10 cellular contexts compared by ENCODE assay signal in the genomic region with DNA sequence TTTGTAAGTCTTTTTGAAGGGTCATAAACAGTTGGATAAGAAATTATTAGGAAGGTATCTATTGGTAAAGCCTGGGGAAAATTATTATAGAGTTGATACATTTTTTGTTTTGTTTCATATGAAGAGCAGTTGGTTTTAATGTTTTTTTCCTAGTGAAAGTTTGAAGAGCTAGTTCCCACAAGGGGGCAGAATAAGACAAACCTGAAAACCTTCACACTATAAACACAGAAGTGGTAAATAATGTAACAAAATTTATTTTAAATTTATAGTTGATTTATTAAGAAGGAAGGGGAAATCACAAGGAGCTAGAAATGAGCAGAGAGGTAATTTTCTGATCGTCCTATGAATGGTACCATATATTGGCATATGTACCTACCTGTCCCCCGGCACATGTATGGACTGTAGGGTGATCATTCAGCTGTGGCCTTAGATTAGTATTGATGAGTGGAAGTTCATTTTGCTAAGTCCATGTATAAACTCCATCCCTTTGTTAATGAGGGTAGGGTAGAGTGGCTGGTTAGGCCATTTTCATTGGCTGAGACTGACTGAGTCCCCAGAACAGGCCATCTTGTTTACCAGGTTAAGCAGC.
A peak's percentile ranks its signal among the peaks of the same experiment; 100 is the strongest.
DNase-seq lines count a peak whose midpoint lies in the region; ATAC-seq and TF ChIP-seq lines count a peak whose summit lies in the region.
"Had no signal": no experiment of that assay in that cellular context is flagged by ENCODE, and none has a peak within 500 bp of the region (broad histone marks: within the 10 kb centered on the region; RNA-seq: fewer than 3 reads in every experiment).

No MANE protein-coding gene starts in this region.

- no peaks in the 10 kb centered on the region for H3K27me3 Mint-ChIP-seq in natural killer cell (ENCODE audit: low read depth in 2 of 2)

- H3K27ac Mint-ChIP-seq in natural killer cell = no peak overlapping the region

- H3K9me3 Mint-ChIP-seq in natural killer cell = no peaks in the 10 kb centered on the region

- intact Hi-C loops in natural killer cell (cut with micrococcal nuclease) = loop anchor here (10.0 kb wide), 1 partner anchor 322 kb away; no protein-coding TSS in a partner anchor

- DNase-seq in Ammon's horn (ENCODE audit: low spot score) (peak; percentile 16), HT1080 (ENCODE audit: low read depth) (peak; percentile 44), amniotic stem cell (lab: John Stamatoyannopoulos, UW) (peak; percentile 3), kidney tubule cell (ENCODE audit: low spot score) (peak; percentile 8), HuH-7.5 (ENCODE audit: low spot score) (no peak), natural killer cell (no peak), globus pallidus (ENCODE audit: low spot score) (no peak)
- no peak for DNase-seq in stimulated activated CD4-positive, alpha-beta T cell treated with anti-CD3 and anti-CD28 coated beads, Interleukin-2, amount 100 ng/mL, for 48 hours
- DNase-seq: head of caudate nucleus had no signal

- ATAC-seq in natural killer cell = no peak
- ATAC-seq: Right ventricle myocardium inferior had no signal

- no peak overlapping the region for H3K4me3 Mint-ChIP-seq in natural killer cell

- no peak for TF ChIP-seq CTCF in natural killer cell (IDR thresholded peaks at IDR 0.05)

- peaks cover 2% of the 10 kb centered on the region for H3K36me3 Mint-ChIP-seq in natural killer cell

- H3K4me1 Mint-ChIP-seq in natural killer cell = peaks cover 0 to 1% of the 10 kb centered on the region in 2 donors

Comparison
In these comparisons a context has a peak if more than half of its experiments do, and no peak if none do; other contexts are left out.
1. DNase-seq: peak in Ammon's horn (single experiment), HT1080 (single experiment), amniotic stem cell (single experiment) and kidney tubule cell (single experiment); none in stimulated activated CD4-positive, alpha-beta T cell treated with anti-CD3 and anti-CD28 coated beads, Interleukin-2, amount 100 ng/mL, for 48 hours (0 of 2), HuH-7.5 (single experiment), natural killer cell (single experiment) and globus pallidus (single experiment).